Comparison of ENCODE assay signal across 15 cellular contexts in the genomic region with DNA sequence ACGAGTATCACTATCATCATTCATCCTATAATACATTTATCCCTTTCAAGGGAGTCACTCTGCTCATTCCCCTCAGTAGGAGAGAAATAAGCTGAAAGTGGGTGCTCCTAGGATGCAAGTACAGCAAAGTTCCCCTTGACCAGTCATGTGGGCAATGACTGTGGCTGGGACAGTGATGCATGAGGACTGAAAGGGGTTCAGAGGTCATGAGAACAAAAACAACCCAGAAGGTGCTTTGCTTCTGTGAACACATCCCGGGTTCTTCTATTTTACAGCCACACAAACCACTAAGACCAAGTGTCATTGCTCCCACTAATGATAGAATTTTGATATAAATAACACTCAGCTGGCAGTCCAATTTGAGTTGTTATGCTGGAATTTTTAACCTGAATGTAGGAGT.
"Had no signal": no experiment of that assay in that cellular context is flagged by ENCODE, and none has a peak within 500 bp of the region (broad histone marks: within the 10 kb centered on the region; RNA-seq: fewer than 3 reads in every experiment).

No MANE protein-coding gene starts in this region.

- H3K4me3 ChIP-seq: MG63 had no signal

- DNase-seq: Karpas-422, KBM-7, MG63, NCI-H1092, NCI-H1105 treated with DMSO at 0.1 percent for 48 hours, NCI-H146, NCI-H1694 treated with DMSO at 0.1 percent for 48 hours, NCI-H2107, NCI-H2227 treated with DMSO at 0.1 percent for 48 hours, NCI-H524, NCI-H526 treated with DMSO at 0.1 percent for 48 hours, NCI-H774, Right ventricle myocardium superior, RPMI8226, SK-N-SH had no signal
